8 cellular contexts compared by ENCODE assay signal in the genomic region with DNA sequence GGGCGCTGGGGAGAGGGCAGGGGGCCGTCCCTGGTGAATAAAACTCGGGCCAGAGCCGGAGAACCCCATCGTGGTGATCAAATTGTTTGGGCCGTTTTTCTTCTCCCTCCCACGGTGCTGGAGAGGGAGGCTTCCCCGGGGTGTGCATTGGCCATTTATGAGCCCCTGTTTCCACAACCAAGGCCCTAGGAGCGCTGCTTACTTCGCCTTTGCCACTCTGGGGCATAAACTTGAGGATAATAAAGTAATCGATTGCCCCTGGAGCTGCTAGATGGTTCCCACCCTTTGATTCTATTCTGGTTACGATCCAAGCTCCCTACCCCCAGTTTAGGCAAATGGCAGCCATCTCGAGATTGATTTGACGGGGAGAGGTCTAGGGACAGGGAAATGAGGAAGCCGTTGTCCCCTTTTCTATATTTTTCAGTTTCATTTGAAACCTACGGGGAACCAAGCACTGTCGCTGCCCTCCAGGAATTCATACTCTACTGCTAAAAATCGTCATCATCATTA. TPM values are rescaled to one million over a fixed set of nuclear protein-coding genes. Genes with fewer than 3 reads are reported as not detected.
A peak's percentile ranks its signal among the peaks of the same experiment; 100 is the strongest.
DNase-seq lines count a peak whose midpoint lies in the region; ATAC-seq, FAIRE-seq and TF ChIP-seq lines count a peak whose summit lies in the region.

No MANE protein-coding gene starts in this region.

- H3K27ac Mint-ChIP-seq in T-cell = peak overlapping the region; percentile 37 to 95
- peak overlapping the region; percentile 51 for H3K27ac Mint-ChIP-seq in neural progenitor cell

- H3K27me3 ChIP-seq in fibroblast of lung (ENCODE audit: control insufficient read depth, insufficient read depth, low read length) = no peaks in the 10 kb centered on the region
- H3K27me3 ChIP-seq in neural progenitor cell = no peaks in the 10 kb centered on the region

- peak overlapping the region; percentile 97 for H2AFZ ChIP-seq in fibroblast of lung (ENCODE audit: low read length)
- H2AFZ ChIP-seq in neural progenitor cell (replicated peaks) = peak overlapping the region; percentile 86

- no peaks in the 10 kb centered on the region for H3K9me3 Mint-ChIP-seq in T-cell
- H3K9me3 Mint-ChIP-seq in neural progenitor cell = no peaks in the 10 kb centered on the region

- H3K4me1 ChIP-seq in A549 (peaks cover 37% of the 10 kb centered on the region), fibroblast of lung (ENCODE audit: control insufficient read depth, extremely low read depth, insufficient read depth, low read length) (peaks cover 4% of the 10 kb centered on the region), neural progenitor cell (peaks cover 20% of the 10 kb centered on the region)

- peak overlapping the region; percentile 84 for H3K9ac ChIP-seq in fibroblast of lung (ENCODE audit: insufficient read depth, low read length)
- H3K9ac ChIP-seq in neural progenitor cell = peak overlapping the region; percentile 53

- peaks cover 42 to 55% (median 50%) of the 10 kb centered on the region in 3 donors for H3K4me1 Mint-ChIP-seq in T-cell
- peaks cover 47% of the 10 kb centered on the region for H3K4me1 Mint-ChIP-seq in neural progenitor cell

- in situ Hi-C loops in GM13977 (cut with MboI; ENCODE audit: low pct_unique_long_range_greater_than_20kb, low sequenced_read_pairs, unreplicated experiment) = no loop called here

- peaks cover 11% of the 10 kb centered on the region for H3K36me3 Mint-ChIP-seq in T-cell
- peaks cover 10% of the 10 kb centered on the region for H3K36me3 Mint-ChIP-seq in neural progenitor cell

- TF ChIP-seq EP300 in A549 (IDR thresholded peaks at IDR 0.05) = no peak

- H3K27ac ChIP-seq in A549 = peak overlapping the region; percentile 84 to 94
- H3K27ac ChIP-seq in fibroblast of lung (ENCODE audit: insufficient read depth, low read length) = peak overlapping the region; percentile 79
- H3K27ac ChIP-seq in neural progenitor cell = no peak overlapping the region

- no peaks in the 10 kb centered on the region for H3K9me3 ChIP-seq in A549
- H3K9me3 ChIP-seq in fibroblast of lung (ENCODE audit: control insufficient read depth, insufficient read depth, low read depth, low read length) = no peaks in the 10 kb centered on the region
- no peaks in the 10 kb centered on the region for H3K9me3 ChIP-seq in neural progenitor cell (ENCODE audit: low read depth)

- ATAC-seq in A549 = peak; percentile 1 to 2; a peak in 2 of 6 replicates
- no peak for ATAC-seq in T-cell (replicated peaks in 1 of 4)

- CTCF ChIA-PET in A549 (lab: Yijun Ruan, JAX) = interaction anchor here (0.5 to 2.7 kb wide), 5 partner anchors 15 to 30 kb away, joined by 3 to 17 read pairs (median 5); partner anchors contain the start of gene VPS35L
- CTCF ChIA-PET in T-cell (lab: Charles Lee) = interaction anchor here (0.6 to 3.7 kb wide), 5 partner anchors 9 to 59 kb away, joined by 3 to 47 read pairs (median 5); partner anchors contain the start of gene VPS35L (in 2 of the 2)

- peak overlapping the region; percentile 92 to 99 (median 93) for H3K4me3 Mint-ChIP-seq in T-cell
- peak overlapping the region; percentile 99 for H3K4me3 Mint-ChIP-seq in neural progenitor cell

- TF ChIP-seq RAD21 in A549 (conservative IDR thresholded peaks at IDR 0.05 in 1 of 2, IDR thresholded peaks at IDR 0.05 in 1 of 2) = no peak

- H3K79me2 ChIP-seq in fibroblast of lung (ENCODE audit: control insufficient read depth, insufficient read depth, low read length) (peaks cover 34% of the 10 kb centered on the region), neural progenitor cell (ENCODE audit: low read depth) (peaks cover 61% of the 10 kb centered on the region)

- H4K20me1 ChIP-seq in fibroblast of lung (ENCODE audit: control insufficient read depth, extremely low read depth, insufficient read depth, low read length) = no peaks in the 10 kb centered on the region
- no peaks in the 10 kb centered on the region for H4K20me1 ChIP-seq in neural progenitor cell (ENCODE audit: low read depth)

- DNase-seq in A549 (ENCODE audit: low read depth in 1 of 2, low spot score in 1 of 2) (peak in 1 of 2 experiments; percentile 21), GM13977 (ENCODE audit: low spot score) (peak; percentile 38), T-cell (peak in 1 of 34 experiments; percentile 18), fibroblast of lung (ENCODE audit: low read depth in 2 of 2) (no peak), neural progenitor cell (ENCODE audit: low spot score) (no peak), SHP77 treated with DMSO at 0.1 percent for 48 hours (lab: John Stamatoyannopoulos, UW) (no peak), pons (ENCODE audit: low spot score) (no peak), middle frontal gyrus (ENCODE audit: extremely low spot score, low spot score) (no peak)

- no peak for FAIRE-seq in A549 (lab: Jason Lieb, UNC)

- H3K4me2 ChIP-seq in A549 (peak overlapping the region; percentile 77), fibroblast of lung (ENCODE audit: extremely low read depth, insufficient read depth, low read length) (peak overlapping the region; percentile 98), neural progenitor cell (peak overlapping the region; percentile 97)

- TF ChIP-seq POLR2A in A549 (IDR thresholded peaks at IDR 0.05; ENCODE audit: low read length) = no peak

- TF ChIP-seq CTCF in A549 (IDR thresholded peaks at IDR 0.05) (no peak), GM13977 (IDR thresholded peaks at IDR 0.05; ENCODE audit: extremely low read depth, insufficient read depth, missing control alignments) (no peak), fibroblast of lung (conservative IDR thresholded peaks at IDR 0.05 in 1 of 2, IDR thresholded peaks at IDR 0.05 in 1 of 2; ENCODE audit: low read depth in 1 of 2, low read length in 2 of 2) (no peak), neural progenitor cell (IDR thresholded peaks at IDR 0.05) (no peak)

- H3F3A ChIP-seq in neural progenitor cell (ENCODE audit: low read depth) = peaks cover 11% of the 10 kb centered on the region

- H3K4me3 ChIP-seq in A549 (peak overlapping the region; percentile 98), fibroblast of lung (replicated peaks in 1 of 4; ENCODE audit: control extremely low read depth in 1 of 4, insufficient read depth in 1 of 4, low read depth in 3 of 4, low read length in 4 of 4) (peak overlapping the region; percentile 86 to 98 (median 93)), neural progenitor cell (peak overlapping the region; percentile 93)

- H3K36me3 ChIP-seq in fibroblast of lung (ENCODE audit: control insufficient read depth, insufficient read depth, low read length) = peaks cover 3% of the 10 kb centered on the region
- peaks cover 5% of the 10 kb centered on the region for H3K36me3 ChIP-seq in neural progenitor cell

- POLR2A ChIA-PET in A549 (lab: Yijun Ruan, JAX) = interaction anchor here (1.0 to 1.8 kb wide), 3 partner anchors 15 to 429 kb away, joined by 3 to 15 read pairs (median 3); partner anchors contain the start of gene VPS35L
- POLR2A ChIA-PET in T-cell (lab: Charles Lee) = interaction anchor here in 1 of 2 donors (0.5 to 1.4 kb wide), 3 partner anchors 17 to 723 kb away, joined by 3 to 7 read pairs (median 3); partner anchors contain the start of genes ARL6IP1 and VPS35L

- 13% methylated on average over 13 of the region's 18 CpGs for WGBS in A549 (ENCODE audit: missing lambda C conversion rate)

- H3K27me3 Mint-ChIP-seq in T-cell (no peaks in the 10 kb centered on the region), neural progenitor cell (ENCODE audit: insufficient read depth, low read depth) (no peaks in the 10 kb centered on the region)

TF ChIP-seq in A549, 52 proteins besides CTCF, POLR2A, EP300 and RAD21 (continues in another document):
- TF ChIP-seq, protein P1, sequence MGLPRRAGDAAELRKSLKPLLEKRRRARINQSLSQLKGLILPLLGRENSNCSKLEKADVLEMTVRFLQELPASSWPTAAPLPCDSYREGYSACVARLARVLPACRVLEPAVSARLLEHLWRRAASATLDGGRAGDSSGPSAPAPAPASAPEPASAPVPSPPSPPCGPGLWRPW (IDR thresholded peaks at IDR 0.05) = no peak
- TF ChIP-seq CBX8 (IDR thresholded peaks at IDR 0.05) = no peak
- TF ChIP-seq ZNF302 (CRISPR knock-in tag; IDR thresholded peaks at IDR 0.05) = no peak
- no peak for TF ChIP-seq GATA3 (IDR thresholded peaks at IDR 0.05; ENCODE audit: borderline replicate concordance)

RNA-seq across cellular contexts. Expression of gene CCP110, which starts 0.7 kb away (rescaled TPM):
- polyA plus RNA-seq in A549 (2011; rRNA removed) (14.0 and 15.3 TPM in 2 replicates), A549 (2017; fragmentation: RNase III; extraction: RNeasy Plus Mini Kit Qiagen cat#74134 plus additional on column Dnase treatment) (11.3 to 12.1 TPM (median 11.6 TPM) in 3 replicates), fibroblast of lung (8.8 and 9.4 TPM in 2 replicates)
- 4.0 and 4.4 TPM in 2 replicates for polyA plus RNA-seq in A549 (2012; cell fraction: cytosol; rRNA removed)
- 2.4 and 3.0 TPM in 2 replicates for polyA plus RNA-seq in A549 (2012; cell fraction: nucleus; rRNA removed)
- 4.6 and 6.5 TPM in 2 replicates for polyA minus RNA-seq in A549 (2011; rRNA and poly(A)+ RNA removed)
- total RNA-seq in T-cell (10 to 100 TPM; 12.3 to 18.8 (median 17.1) TPM), fibroblast of lung (14.0 and 14.1 TPM in 2 replicates), neural progenitor cell (ENCODE audit: low replicate concordance) (21.5 and 32.7 TPM in 2 replicates)
- 5.6 and 6.2 TPM in 2 replicates for polyA plus RNA-seq in fibroblast of lung (2012)
- polyA minus RNA-seq in fibroblast of lung (ENCODE audit: low replicate concordance) = 0.94 and 5.3 TPM in 2 replicates

RNA-seq across cellular contexts. Expression of gene GDE1, which starts 2.5 kb away (rescaled TPM):
- polyA plus RNA-seq in A549 (2011; rRNA removed) (81.6 and 85.2 TPM in 2 replicates), A549 (2017; fragmentation: RNase III; extraction: RNeasy Plus Mini Kit Qiagen cat#74134 plus additional on column Dnase treatment) (54.9 to 59.7 TPM (median 55.6 TPM) in 3 replicates), fibroblast of lung (68.8 and 91.3 TPM in 2 replicates)
- 31.0 and 36.8 TPM in 2 replicates for polyA plus RNA-seq in A549 (2012; cell fraction: cytosol; rRNA removed)
- polyA plus RNA-seq in A549 (2012; cell fraction: nucleus; rRNA removed) = 14.0 and 16.2 TPM in 2 replicates
- polyA minus RNA-seq in A549 (2011; rRNA and poly(A)+ RNA removed) = 28.2 and 28.3 TPM in 2 replicates
- total RNA-seq in T-cell (10 to 100 TPM; 19.8 to 24.8 (median 23.1) TPM), fibroblast of lung (52.1 and 74.3 TPM in 2 replicates), neural progenitor cell (ENCODE audit: low replicate concordance) (43.0 and 43.4 TPM in 2 replicates)
- polyA plus RNA-seq in fibroblast of lung (2012) = 58.3 and 61.2 TPM in 2 replicates
- 4.9 and 10.9 TPM in 2 replicates for polyA minus RNA-seq in fibroblast of lung (ENCODE audit: low replicate concordance)

RNA-seq across cellular contexts. Expression of gene VPS35L, which starts 31.1 kb away (rescaled TPM):
- polyA plus RNA-seq in A549 (2011; rRNA removed) (47.7 and 59.0 TPM in 2 replicates), A549 (2017; fragmentation: RNase III; extraction: RNeasy Plus Mini Kit Qiagen cat#74134 plus additional on column Dnase treatment) (35.0 to 38.4 TPM (median 37.6 TPM) in 3 replicates), fibroblast of lung (54.7 and 72.2 TPM in 2 replicates)
- 23.0 and 25.6 TPM in 2 replicates for polyA plus RNA-seq in A549 (2012; cell fraction: cytosol; rRNA removed)
- polyA plus RNA-seq in A549 (2012; cell fraction: nucleus; rRNA removed) = 27.7 and 28.6 TPM in 2 replicates
- polyA minus RNA-seq in A549 (2011; rRNA and poly(A)+ RNA removed) = 76.2 and 88.5 TPM in 2 replicates
- total RNA-seq in T-cell (10 to 100 TPM; 40.2 to 46.9 (median 42.9) TPM), fibroblast of lung (28.5 and 46.7 TPM in 2 replicates), neural progenitor cell (ENCODE audit: low replicate concordance) (47.3 and 57.1 TPM in 2 replicates)
- polyA plus RNA-seq in fibroblast of lung (2012) = 53.3 and 59.1 TPM in 2 replicates
- polyA minus RNA-seq in fibroblast of lung (ENCODE audit: low replicate concordance) = 149 and 153 TPM in 2 replicates

Comparison
In these comparisons a context has a peak if more than half of its experiments do, and no peak if none do; other contexts are left out.
1. ATAC-seq: peak in A549 (2 of 2); none in T-cell (0 of 4).
2. Peak in every context shown above with its lines, with median percentiles within 50 percentile points of each other: H3K4me2 ChIP-seq and H3K4me3 ChIP-seq.